Comparison of ENCODE assay signal across 10 cellular contexts in the genomic region with DNA sequence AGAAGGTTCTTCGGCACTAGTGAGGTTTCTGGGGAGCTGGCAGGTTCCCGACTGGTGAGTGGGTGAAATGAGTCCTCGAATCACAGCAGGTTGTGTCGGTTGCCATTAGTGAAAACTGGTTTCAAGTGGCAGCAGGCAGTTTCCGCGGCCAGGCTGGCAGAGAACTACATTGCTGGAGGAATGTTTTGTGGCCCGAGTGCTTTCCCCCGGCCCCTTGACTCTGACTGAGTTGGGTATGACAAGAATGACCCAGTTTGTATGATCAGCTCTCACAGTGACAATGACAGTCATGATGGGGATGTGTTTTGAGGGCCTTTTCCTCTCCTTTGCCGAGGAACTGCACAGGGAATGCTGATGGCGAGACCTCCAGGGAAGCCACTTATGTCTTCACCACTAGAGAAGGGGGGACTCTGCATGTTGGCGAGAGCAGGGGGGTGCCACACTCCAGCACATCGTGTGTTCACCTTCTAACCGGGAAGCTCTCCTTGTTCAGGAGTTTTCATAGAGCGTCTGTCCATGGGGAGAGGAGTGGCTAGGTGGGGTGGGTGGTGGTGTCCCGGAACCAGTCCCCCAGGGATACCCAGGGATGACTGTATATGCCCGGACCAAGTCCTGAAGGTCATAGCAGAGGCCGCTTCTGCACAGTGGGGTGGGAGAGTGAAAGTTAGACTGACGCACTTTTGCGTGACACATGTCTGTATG.
A peak's percentile ranks its signal among the peaks of the same experiment; 100 is the strongest.
DNase-seq lines count a peak whose midpoint lies in the region; ATAC-seq lines count a peak whose summit lies in the region.
"Had no signal": no experiment of that assay in that cellular context is flagged by ENCODE, and none has a peak within 500 bp of the region (broad histone marks: within the 10 kb centered on the region; RNA-seq: fewer than 3 reads in every experiment).

No MANE protein-coding gene starts in this region.

- peaks cover 16% of the 10 kb centered on the region for H3K36me3 Mint-ChIP-seq in activated CD4-positive, alpha-beta memory T cell treated with anti-CD3 and anti-CD28 coated beads for 36 hours

- DNase-seq in NCI-H2227 (lab: John Stamatoyannopoulos, UW; ENCODE audit: unreplicated experiment) (peak; percentile 18), NCI-H2227 treated with DMSO at 0.1 percent for 48 hours (lab: John Stamatoyannopoulos, UW) (no peak), islet precursor cell (peak; percentile 47), NCI-H446 treated with DMSO at 0.1 percent for 48 hours (lab: John Stamatoyannopoulos, UW) (no peak), left cardiac atrium (no peak)
- DNase-seq in activated CD4-positive, alpha-beta memory T cell treated with anti-CD3 and anti-CD28 coated beads for 36 hours: peak; percentile 78
- peak in 2 of 3 donors; percentile 36 to 60 for DNase-seq in stimulated activated CD4-positive, alpha-beta T cell treated with anti-CD3 and anti-CD28 coated beads, TNF-alpha, amount 100 ng/mL, for 48 hours (ENCODE audit: low read depth in 3 of 3)
- DNase-seq: central memory CD4-positive, alpha-beta T cell; foreskin fibroblast had no signal

- CTCF ChIA-PET in activated CD4-positive, alpha-beta memory T cell treated with anti-CD3 and anti-CD28 coated beads for 36 hours (lab: Charles Lee): interaction anchor here (0.6 to 1.1 kb wide), 2 partner anchors 27 to 113 kb away, joined by 3 read pairs; no protein-coding TSS in a partner anchor

- peak overlapping the region; percentile 85 for H3K27ac Mint-ChIP-seq in activated CD4-positive, alpha-beta memory T cell treated with anti-CD3 and anti-CD28 coated beads for 36 hours

- ATAC-seq in HG03196 (IDR thresholded peaks at IDR 0.05; ENCODE audit: unreplicated experiment) (no peak), left cardiac atrium (no peak)

- H3K9me3 Mint-ChIP-seq in activated CD4-positive, alpha-beta memory T cell treated with anti-CD3 and anti-CD28 coated beads for 36 hours: no peaks in the 10 kb centered on the region

- intact Hi-C loops in activated CD4-positive, alpha-beta memory T cell treated with anti-CD3 and anti-CD28 coated beads for 36 hours (cut with micrococcal nuclease): no loop called here
- intact Hi-C loops in left cardiac atrium (cut with DNase I): no loop called here

- POLR2A ChIA-PET in activated CD4-positive, alpha-beta memory T cell treated with anti-CD3 and anti-CD28 coated beads for 36 hours (lab: Charles Lee): interaction anchor here (1.0 kb wide), 1 partner anchor 23 kb away, joined by 5 read pairs; no protein-coding TSS in a partner anchor

- peaks cover 90% of the 10 kb centered on the region for H3K4me1 Mint-ChIP-seq in activated CD4-positive, alpha-beta memory T cell treated with anti-CD3 and anti-CD28 coated beads for 36 hours (ENCODE audit: low read depth)

- H3K4me3 Mint-ChIP-seq in activated CD4-positive, alpha-beta memory T cell treated with anti-CD3 and anti-CD28 coated beads for 36 hours: peak overlapping the region; percentile 14

- no peaks in the 10 kb centered on the region for H3K27me3 Mint-ChIP-seq in activated CD4-positive, alpha-beta memory T cell treated with anti-CD3 and anti-CD28 coated beads for 36 hours

Comparison
In these comparisons a context has a peak if more than half of its experiments do, and no peak if none do; other contexts are left out.
1. DNase-seq: peak in NCI-H2227 (single experiment), activated CD4-positive, alpha-beta memory T cell treated with anti-CD3 and anti-CD28 coated beads for 36 hours (single experiment), islet precursor cell (single experiment) and stimulated activated CD4-positive, alpha-beta T cell treated with anti-CD3 and anti-CD28 coated beads, TNF-alpha, amount 100 ng/mL, for 48 hours (2 of 3); none in NCI-H2227 treated with DMSO at 0.1 percent for 48 hours (single experiment), NCI-H446 treated with DMSO at 0.1 percent for 48 hours (single experiment) and left cardiac atrium (single experiment).